In the genomic region with DNA sequence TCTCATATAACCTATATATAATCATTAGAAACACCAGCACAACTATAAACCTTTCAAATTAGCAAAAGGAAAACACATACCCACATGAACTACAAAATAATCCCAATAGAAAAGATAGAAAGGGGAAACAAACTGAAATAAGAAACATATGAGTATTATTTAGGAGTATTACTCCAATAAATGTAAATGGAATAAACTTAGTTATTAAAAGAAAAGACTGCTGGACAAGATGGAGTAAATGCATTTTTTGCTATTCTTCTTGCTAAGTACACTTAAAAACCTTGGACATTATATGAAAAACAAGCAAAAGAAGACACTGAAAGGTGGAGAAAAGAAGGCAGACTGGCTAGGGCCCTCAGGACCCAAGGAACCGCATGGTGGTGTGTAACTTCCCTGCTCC, we compare ENCODE assay signal across 11 cellular contexts. TPM values are rescaled to one million over a fixed set of nuclear protein-coding genes. Genes with fewer than 3 reads are reported as not detected.
"Had no signal": no experiment of that assay in that cellular context is flagged by ENCODE, and none has a peak within 500 bp of the region (broad histone marks: within the 10 kb centered on the region; RNA-seq: fewer than 3 reads in every experiment).

No MANE protein-coding gene starts in this region.

- DNase-seq: GM23248, GOT3, H7, H9, HCEC 1CT, HFFc6 had no signal

- ATAC-seq: GM23338, HCT116 had no signal

- H3K27ac ChIP-seq: GM23248 had no signal

- FAIRE-seq: H1, H54 had no signal

- H3K4me1 Mint-ChIP-seq: GM23338, H9 had no signal

- H3K4me3 Mint-ChIP-seq: GM23338, H9, HFFc6 had no signal

- H3K4me1 ChIP-seq: HAP-1 had no signal

- H2AFZ ChIP-seq: GM23248, GM23338 had no signal

- H3K9me3 ChIP-seq: HAP-1 had no signal

- H3K36me3 ChIP-seq: HAP-1 had no signal

- H3K4me3 ChIP-seq: GM23248, GM23338, HAP-1 had no signal

- H3K27ac Mint-ChIP-seq: GM23338, H9, HFFc6 had no signal

- H3K9ac ChIP-seq: GM23248 had no signal

- H3K4me2 ChIP-seq: GM23338 had no signal

RNA-seq across cellular contexts. Expression of a gene that starts 43.5 kb away (rescaled TPM):
- total RNA-seq: GM23248, HFFc6 had no signal
- polyA plus RNA-seq: GM23248 had no signal
